In the genomic region with DNA sequence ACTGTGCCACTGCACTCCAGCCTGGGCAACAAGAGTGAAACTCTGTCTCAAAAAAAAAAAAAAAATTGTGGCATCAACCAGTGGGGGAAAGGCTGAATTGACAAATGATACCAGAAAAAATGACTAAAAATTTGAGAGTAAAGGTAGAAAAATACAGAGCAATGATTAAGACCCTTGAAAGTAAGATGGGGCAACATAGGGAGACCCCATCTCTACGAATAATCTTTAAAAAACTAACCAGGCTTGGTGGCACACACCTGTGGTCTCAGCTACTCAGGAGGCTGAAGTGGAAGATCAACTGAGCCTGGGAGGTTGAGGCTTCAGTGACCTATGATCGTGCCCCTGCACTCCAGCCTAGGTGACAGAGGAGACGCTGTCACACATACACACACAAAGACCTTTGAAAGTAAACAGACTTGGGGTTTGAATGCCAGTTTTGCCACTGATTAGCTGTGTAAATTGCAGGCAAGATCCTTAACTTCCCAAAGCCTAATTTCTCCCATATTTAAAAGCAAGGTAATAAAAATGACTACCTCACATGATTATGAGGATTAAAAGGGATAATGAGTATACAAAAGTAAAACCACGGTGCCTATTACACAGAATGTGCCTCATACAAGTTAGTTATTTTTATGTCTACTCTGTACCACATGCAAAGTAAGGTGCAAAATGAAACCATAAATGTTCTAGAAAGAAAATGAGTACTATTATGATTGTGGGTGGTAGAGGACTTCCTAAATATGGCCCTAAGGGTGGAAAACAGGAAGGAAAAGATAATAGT, we compare ENCODE assay signal across 10 cellular contexts. TPM values are rescaled to one million over a fixed set of nuclear protein-coding genes. Genes with fewer than 3 reads are reported as not detected.
A peak's percentile ranks its signal among the peaks of the same experiment; 100 is the strongest.
DNase-seq lines count a peak whose midpoint lies in the region; ATAC-seq and TF ChIP-seq lines count a peak whose summit lies in the region.
"Had no signal": no experiment of that assay in that cellular context is flagged by ENCODE, and none has a peak within 500 bp of the region (broad histone marks: within the 10 kb centered on the region; RNA-seq: fewer than 3 reads in every experiment).

No MANE protein-coding gene starts in this region.

- H4K91ac ChIP-seq in mesenchymal stem cell (ENCODE audit: low read length), result no peak overlapping the region

- no peak overlapping the region for H3K14ac ChIP-seq in mesenchymal stem cell (ENCODE audit: low read length in 2 of 2)

- no peaks in the 10 kb centered on the region for H3K4me1 ChIP-seq in mesenchymal stem cell (ENCODE audit: control insufficient read depth, insufficient read depth, low read depth, low read length)

- H3K36me3 Mint-ChIP-seq in activated T-helper 17 cell treated with anti-CD3 and anti-CD28 coated beads, Interleukin-2, amount 50 U/mL, for 72 hours (ENCODE audit: low read depth), result no peaks in the 10 kb centered on the region
- no peaks in the 10 kb centered on the region for H3K36me3 Mint-ChIP-seq in progenitor cell of endocrine pancreas (ENCODE audit: insufficient read depth)

- H3K4me3 Mint-ChIP-seq in activated T-helper 17 cell treated with anti-CD3 and anti-CD28 coated beads, Interleukin-2, amount 50 U/mL, for 72 hours, result no peak overlapping the region
- H3K4me3 Mint-ChIP-seq in progenitor cell of endocrine pancreas (ENCODE audit: low read depth), result no peak overlapping the region

- no peaks in the 10 kb centered on the region for H3K36me3 ChIP-seq in mesenchymal stem cell (ENCODE audit: control insufficient read depth in 1 of 2, insufficient read depth in 2 of 2, low read depth in 1 of 2, low read length in 2 of 2)
- H3K36me3 ChIP-seq: ovary had no signal

- H3K9me3 ChIP-seq in mesenchymal stem cell (ENCODE audit: control insufficient read depth, low read length), result no peaks in the 10 kb centered on the region
- H3K9me3 ChIP-seq: ovary had no signal

- H3K9me3 Mint-ChIP-seq in activated T-helper 17 cell treated with anti-CD3 and anti-CD28 coated beads, Interleukin-2, amount 50 U/mL, for 72 hours, result no peaks in the 10 kb centered on the region
- no peaks in the 10 kb centered on the region for H3K9me3 Mint-ChIP-seq in progenitor cell of endocrine pancreas (ENCODE audit: low read depth)

- H3K27me3 Mint-ChIP-seq in activated T-helper 17 cell treated with anti-CD3 and anti-CD28 coated beads, Interleukin-2, amount 50 U/mL, for 72 hours, result peaks cover 3% of the 10 kb centered on the region
- no peaks in the 10 kb centered on the region for H3K27me3 Mint-ChIP-seq in progenitor cell of endocrine pancreas

- H3K9ac ChIP-seq in mesenchymal stem cell (ENCODE audit: low read length), result no peak overlapping the region

- no peak overlapping the region for H2AFZ ChIP-seq in mesenchymal stem cell (ENCODE audit: low read depth, low read length)

- H2BK12ac ChIP-seq in mesenchymal stem cell (ENCODE audit: low read length in 2 of 2), result no peak overlapping the region

- no peaks in the 10 kb centered on the region for H3K79me1 ChIP-seq in mesenchymal stem cell (replicated peaks; ENCODE audit: low read length, poor library complexity, severe bottlenecking)

- no peak overlapping the region for H2BK15ac ChIP-seq in mesenchymal stem cell (ENCODE audit: low read depth, poor library complexity, severe bottlenecking)

- DNase-seq in GM12864 (ENCODE audit: low read depth), result peak; percentile 48
- no peak for DNase-seq in stimulated activated CD4-positive, alpha-beta T cell treated with anti-CD3 and anti-CD28 coated beads, Interleukin-1b, Interleukin-23, amount 100 ng/mL, for 48 hours
- no peak for DNase-seq in mesenchymal stem cell
- no peak for DNase-seq in stimulated activated CD4-positive, alpha-beta T cell treated with anti-CD3 and anti-CD28 coated beads, Interleukin-2, amount 100 ng/mL, for 24 hours
- DNase-seq in progenitor cell of endocrine pancreas (ENCODE audit: low spot score, unreplicated experiment), result no peak
- DNase-seq: NCI-H1092, ovary had no signal

- H4K8ac ChIP-seq in mesenchymal stem cell (ENCODE audit: low read length), result no peak overlapping the region

- no peak overlapping the region for H3K4ac ChIP-seq in mesenchymal stem cell (ENCODE audit: low read depth in 1 of 2, low read length in 2 of 2)

- H3K27me3 ChIP-seq in mesenchymal stem cell (ENCODE audit: control insufficient read depth in 1 of 2, insufficient read depth in 1 of 2, low read length in 2 of 2), result peaks cover 0 to 10% of the 10 kb centered on the region in 2 experiments
- H3K27me3 ChIP-seq: ovary had no signal

- TF ChIP-seq CTCF in GM12864 (IDR thresholded peaks at IDR 0.05; ENCODE audit: low read depth, low read length, missing control alignments), result peak; percentile 21
- TF ChIP-seq CTCF in progenitor cell of endocrine pancreas (IDR thresholded peaks at IDR 0.05; ENCODE audit: unreplicated experiment), result no peak

- WGBS in mesenchymal stem cell, result 100% methylated on average over 1 of the region's 4 CpGs

- H3K4me3 ChIP-seq in GM12864 (ENCODE audit: low read depth, low read length), result peak overlapping the region; percentile 32; the same call in 1 of the 2 replicates
- H3K4me3 ChIP-seq in mesenchymal stem cell (ENCODE audit: insufficient read depth in 1 of 2, low read depth in 1 of 2, low read length in 2 of 2), result no peak overlapping the region
- H3K4me3 ChIP-seq: ovary had no signal

- no peak overlapping the region for H3K4me2 ChIP-seq in mesenchymal stem cell (ENCODE audit: low read length, poor library complexity, severe bottlenecking)

- ATAC-seq in GM19351 (IDR thresholded peaks at IDR 0.05; ENCODE audit: unreplicated experiment) (peak; percentile 69), HG02981 (IDR thresholded peaks at IDR 0.05; ENCODE audit: unreplicated experiment) (peak; percentile 87)
- ATAC-seq in activated T-helper 17 cell treated with anti-CD3 and anti-CD28 coated beads, Interleukin-2, amount 50 U/mL, for 72 hours (replicated peaks), result peak; percentile 83

- no peak overlapping the region for H3K18ac ChIP-seq in mesenchymal stem cell (ENCODE audit: low read depth in 1 of 2, low read length in 2 of 2)

- H3K23ac ChIP-seq in mesenchymal stem cell (ENCODE audit: low read length in 2 of 2), result no peak overlapping the region

- peaks cover 5% of the 10 kb centered on the region for H3K4me1 Mint-ChIP-seq in activated T-helper 17 cell treated with anti-CD3 and anti-CD28 coated beads, Interleukin-2, amount 50 U/mL, for 72 hours
- H3K4me1 Mint-ChIP-seq in progenitor cell of endocrine pancreas (ENCODE audit: low read depth), result no peaks in the 10 kb centered on the region

- H3K27ac Mint-ChIP-seq in activated T-helper 17 cell treated with anti-CD3 and anti-CD28 coated beads, Interleukin-2, amount 50 U/mL, for 72 hours, result no peak overlapping the region
- no peak overlapping the region for H3K27ac Mint-ChIP-seq in progenitor cell of endocrine pancreas

- H2BK5ac ChIP-seq in mesenchymal stem cell (ENCODE audit: low read depth, low read length, poor library complexity, severe bottlenecking), result no peak overlapping the region

- H2AK5ac ChIP-seq in mesenchymal stem cell (ENCODE audit: low read length, severe bottlenecking), result no peak overlapping the region

- H2BK120ac ChIP-seq in mesenchymal stem cell (ENCODE audit: low read depth, low read length), result no peak overlapping the region

- H3K27ac ChIP-seq in mesenchymal stem cell (ENCODE audit: low read length, poor library complexity, severe bottlenecking), result no peak overlapping the region
- H3K27ac ChIP-seq: ovary had no signal

RNA-seq across cellular contexts. Expression of a gene that starts 21.7 kb away (rescaled TPM):
- 100 to 1,000 TPM; 168 to 182 TPM for total RNA-seq in activated T-helper 17 cell treated with anti-CD3 and anti-CD28 coated beads, Interleukin-2, amount 50 U/mL, for 72 hours
- 68.6 TPM for polyA plus RNA-seq in mesenchymal stem cell (2013, experiment 1 of 2)
- 68.2 TPM for polyA plus RNA-seq in mesenchymal stem cell (2013, experiment 2 of 2)
- 138 and 140 TPM in 2 replicates for total RNA-seq in progenitor cell of endocrine pancreas
